8 cellular contexts compared by ENCODE assay signal in the genomic region with DNA sequence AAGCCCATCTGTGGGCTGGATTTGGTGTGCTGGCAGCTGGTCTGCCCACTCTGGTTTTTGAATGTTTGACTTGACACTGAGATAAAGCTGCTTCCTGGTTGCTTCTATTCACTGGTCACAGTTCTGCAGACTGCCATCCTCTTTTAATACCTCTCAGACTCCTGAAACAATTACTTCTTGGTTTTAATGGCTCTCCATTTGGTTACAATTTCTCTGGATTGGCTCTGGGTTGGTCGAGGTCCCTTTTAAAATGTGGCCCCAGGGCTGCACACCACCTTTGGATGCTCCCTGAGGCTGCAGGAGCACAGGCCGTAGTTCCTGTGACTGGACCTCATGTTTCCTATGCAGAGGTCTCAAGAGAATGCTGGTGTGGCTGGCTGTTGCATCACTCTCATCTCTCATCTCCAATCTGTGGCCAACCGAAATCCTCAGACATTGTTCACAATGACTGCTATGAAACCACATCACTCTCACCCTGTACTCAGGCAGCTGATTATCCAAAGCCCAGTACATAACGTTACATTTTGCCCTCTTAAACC.
DNase-seq lines count a peak whose midpoint lies in the region; ATAC-seq and TF ChIP-seq lines count a peak whose summit lies in the region.

No MANE protein-coding gene starts in this region.

- H3K36me3 ChIP-seq in CD4-positive, alpha-beta memory T cell (ENCODE audit: insufficient read depth, low read length), result no peaks in the 10 kb centered on the region

- H3K36me3 Mint-ChIP-seq in brain, result peaks cover 12% of the 10 kb centered on the region
- peaks cover 18% of the 10 kb centered on the region in 2 donors for H3K36me3 Mint-ChIP-seq in CD4-positive, alpha-beta memory T cell

- H3K27me3 Mint-ChIP-seq in brain, result no peaks in the 10 kb centered on the region
- H3K27me3 Mint-ChIP-seq in CD4-positive, alpha-beta memory T cell, result no peaks in the 10 kb centered on the region

- no peaks in the 10 kb centered on the region for H3K9me3 ChIP-seq in CD4-positive, alpha-beta memory T cell (ENCODE audit: control insufficient read depth in 1 of 2, low read length in 2 of 2)

- CTCF ChIA-PET in CD4-positive, alpha-beta memory T cell (lab: Charles Lee; ENCODE audit: partially characterized antibody), result no interaction called here

- no peaks in the 10 kb centered on the region for H3K4me1 ChIP-seq in CD4-positive, alpha-beta memory T cell (ENCODE audit: insufficient read depth, low read length)

- no peaks in the 10 kb centered on the region for H3K9me3 Mint-ChIP-seq in brain
- no peaks in the 10 kb centered on the region for H3K9me3 Mint-ChIP-seq in CD4-positive, alpha-beta memory T cell

- H3K27ac ChIP-seq in CD4-positive, alpha-beta memory T cell (ENCODE audit: low read depth, low read length), result no peak overlapping the region

- no peaks in the 10 kb centered on the region for H3K27me3 ChIP-seq in CD4-positive, alpha-beta memory T cell (ENCODE audit: insufficient read depth, low read length)

- peak overlapping the region in 2 of 5 experiments; percentile 35 to 38 for H3K4me3 Mint-ChIP-seq in brain
- H3K4me3 Mint-ChIP-seq in CD4-positive, alpha-beta memory T cell, result no peak overlapping the region

- ATAC-seq in GM18499 (IDR thresholded peaks at IDR 0.05; ENCODE audit: insufficient read depth, unreplicated experiment) (peak; percentile 82), GM21381 (IDR thresholded peaks at IDR 0.05; ENCODE audit: unreplicated experiment) (peak; percentile 81), HG03571 (IDR thresholded peaks at IDR 0.05; ENCODE audit: unreplicated experiment) (peak; percentile 75)

- no peak overlapping the region for H3K4me3 ChIP-seq in CD4-positive, alpha-beta memory T cell (ENCODE audit: low read length in 2 of 2)

- peak overlapping the region; percentile 11 to 91 (median 67) for H3K27ac Mint-ChIP-seq in brain
- no peak overlapping the region for H3K27ac Mint-ChIP-seq in CD4-positive, alpha-beta memory T cell

- DNase-seq in NCI-H1694 (lab: John Stamatoyannopoulos, UW) (no peak), NCI-H345 (lab: John Stamatoyannopoulos, UW) (no peak), AML-193 (lab: John Stamatoyannopoulos, UW) (no peak)
- no peak for DNase-seq in CD4-positive, alpha-beta memory T cell

- no peak for TF ChIP-seq CTCF in brain (conservative IDR thresholded peaks at IDR 0.05)

- POLR2A ChIA-PET in CD4-positive, alpha-beta memory T cell (lab: Charles Lee; ENCODE audit: partially characterized antibody), result no interaction called here

- intact Hi-C loops in CD4-positive, alpha-beta memory T cell (cut with micrococcal nuclease), result no loop called here

- H3K4me1 Mint-ChIP-seq in brain, result peaks cover 64% of the 10 kb centered on the region
- peaks cover 0 to 6% (median 0%) of the 10 kb centered on the region in 4 donors for H3K4me1 Mint-ChIP-seq in CD4-positive, alpha-beta memory T cell

Comparison
In these comparisons a context has a peak if more than half of its experiments do, and no peak if none do; other contexts are left out.
1. H3K27ac Mint-ChIP-seq: peak in brain (5 of 5); none in CD4-positive, alpha-beta memory T cell (0 of 7).
2. Peak in every context shown above with its lines, with median percentiles within 50 percentile points of each other: ATAC-seq.